10 cellular contexts compared by ENCODE assay signal in genomic region chr16:10614685-10615084, GRCh38.
"Had no signal": no experiment of that assay in that cellular context is flagged by ENCODE, and none has a peak within 500 bp of the region (broad histone marks: within the 10 kb centered on the region; RNA-seq: fewer than 3 reads in every experiment).

No MANE protein-coding gene starts in this region.

- DNase-seq: GM23248, GOT3, H9, HCEC 1CT, HFFc6, IMR-90, KG1 had no signal

- H3K4me3 Mint-ChIP-seq: H9, HFFc6 had no signal

- ATAC-seq: K562 had no signal

- FAIRE-seq: H54 had no signal

- H3K27ac ChIP-seq: GM23248, HL-60 had no signal

- H3K9me3 Mint-ChIP-seq: H9, HFFc6 had no signal

- H2AFZ ChIP-seq: GM23248 had no signal

- H3K4me3 ChIP-seq: GM23248, K562 had no signal

- H3K9ac ChIP-seq: GM23248 had no signal

- H3K27ac Mint-ChIP-seq: H9, HFFc6 had no signal
